In genomic region chr14:61581955-61582615, GRCh38 we compare ENCODE assay signal across 22 cellular contexts.
A peak's percentile ranks its signal among the peaks of the same experiment; 100 is the strongest.
DNase-seq lines count a peak whose midpoint lies in the region; ATAC-seq and TF ChIP-seq lines count a peak whose summit lies in the region.
"Had no signal": no experiment of that assay in that cellular context is flagged by ENCODE, and none has a peak within 500 bp of the region (broad histone marks: within the 10 kb centered on the region; RNA-seq: fewer than 3 reads in every experiment).

No MANE protein-coding gene starts in this region.

- H3K4me1 ChIP-seq in Caco-2 (peaks cover 26% of the 10 kb centered on the region), heart right ventricle (peaks cover 6 to 61% (median 37%) of the 10 kb centered on the region in 9 donors), trophoblast cell (ENCODE audit: control insufficient read depth in 1 of 2, insufficient read depth in 2 of 2, low read length in 2 of 2) (peaks cover 8 to 18% of the 10 kb centered on the region in 2 experiments), SK-N-SH (ENCODE audit: control insufficient read depth in 1 of 2, insufficient read depth in 2 of 2, low read depth in 1 of 2, low read length in 1 of 2) (peaks cover 39 to 48% of the 10 kb centered on the region in 2 experiments)
- H3K4me1 ChIP-seq: prostate gland had no signal

- ATAC-seq in heart right ventricle: peak; percentile 24 to 65 (median 47)
- ATAC-seq in HG03342 (IDR thresholded peaks at IDR 0.05; ENCODE audit: unreplicated experiment): no peak
- no peak for ATAC-seq in HG03457 (IDR thresholded peaks at IDR 0.05; ENCODE audit: unreplicated experiment)
- ATAC-seq: natural killer cell had no signal

- H3K27me3 ChIP-seq in Caco-2 (replicated peaks; ENCODE audit: control insufficient read depth, insufficient read depth, low read length) (no peaks in the 10 kb centered on the region), heart right ventricle (no peaks in the 10 kb centered on the region), trophoblast cell (ENCODE audit: insufficient read depth, low read length) (no peaks in the 10 kb centered on the region), SK-N-SH (ENCODE audit: insufficient read depth) (no peaks in the 10 kb centered on the region)

- no peak overlapping the region for H2BK5ac ChIP-seq in trophoblast cell (ENCODE audit: low read depth, low read length, poor library complexity)

- no peak overlapping the region for H4K12ac ChIP-seq in trophoblast cell (ENCODE audit: low read depth, low read length)

- peak overlapping the region; percentile 36 for H3K4me3 Mint-ChIP-seq in Caco-2 (ENCODE audit: unreplicated experiment)
- H3K4me3 Mint-ChIP-seq: CD8-positive, alpha-beta memory T cell; memory B cell; natural killer cell had no signal

- TF ChIP-seq EP300 in SK-N-SH (IDR thresholded peaks at IDR 0.05; ENCODE audit: borderline replicate concordance in 1 of 2, low read depth in 1 of 2, low read length in 1 of 2): no peak

- no peak overlapping the region for H4K8ac ChIP-seq in trophoblast cell (ENCODE audit: low read depth, low read length)

- peak overlapping the region; percentile 98 for H2BK12ac ChIP-seq in trophoblast cell (ENCODE audit: low read length)

- peaks cover 25% of the 10 kb centered on the region for H3K4me1 Mint-ChIP-seq in Caco-2 (ENCODE audit: low read depth, unreplicated experiment)

- DNase-seq in Caco-2 (no peak), heart right ventricle (peak in 1 of 2 donors; percentile 46), trophoblast cell (no peak), SK-N-SH (no peak), erythroblast (lab: John Stamatoyannopoulos, UW) (no peak)
- DNase-seq: activated CD4-positive, alpha-beta T cell treated with anti-CD3 and anti-CD28 coated beads for 48 hours; amniotic stem cell; CD8-positive, alpha-beta memory T cell; cerebellar nuclear complex; effector CD4-positive, alpha-beta T cell; EL; hippocampal formation; natural killer cell; NCI-H187 treated with DMSO at 0.1 percent for 48 hours; NCI-H510A had no signal

- H3K27ac ChIP-seq in adipose tissue (ENCODE audit: low read depth, low read length): peak overlapping the region; percentile 72
- H3K27ac ChIP-seq in heart right ventricle: peak overlapping the region in 9 of 10 donors; percentile 7 to 75 (median 26)
- no peak overlapping the region for H3K27ac ChIP-seq in trophoblast cell (ENCODE audit: low read depth, low read length)
- H3K27ac ChIP-seq in SK-N-SH (ENCODE audit: low read depth in 2 of 2, low read length in 1 of 2): 0 out of 4 replicates have a peak overlapping the region, but pooled peaks of 1 of the 2 experiments have one; percentile 33
- H3K27ac ChIP-seq: KMS-11, prostate gland had no signal

- no peak for TF ChIP-seq RAD21 in SK-N-SH (IDR thresholded peaks at IDR 0.05; ENCODE audit: low read length)

- POLR2A ChIA-PET in Caco-2 (lab: Charles Lee) (interaction anchor here (0.6 to 1.8 kb wide), 3 partner anchors 22 to 1333 kb away, joined by 7 to 11 read pairs (median 8); partner anchors contain the start of genes HIF1A and PPM1A), SK-N-SH (lab: Yijun Ruan, JAX) (interaction anchor here (1.4 kb wide), 1 partner anchor 113 kb away, joined by 4 read pairs; the partner anchor contains the start of gene HIF1A)

- peaks cover 27% of the 10 kb centered on the region for H3K79me1 ChIP-seq in trophoblast cell (ENCODE audit: low read length)

- no peaks in the 10 kb centered on the region for H4K20me1 ChIP-seq in SK-N-SH (ENCODE audit: insufficient read depth)

- peak overlapping the region; percentile 94 for H2BK120ac ChIP-seq in trophoblast cell (ENCODE audit: insufficient read depth, low read length, poor library complexity)

- no TSS peak for BruUV-seq in Caco-2 (replicated peaks; lab: Mats Ljungman, UMichigan)

- TF ChIP-seq POLR2A in erythroblast (IDR thresholded peaks at IDR 0.05; ENCODE audit: low read length): no peak

- H3K14ac ChIP-seq in trophoblast cell (ENCODE audit: low read length): peak overlapping the region; percentile 73

- H3K9me3 ChIP-seq in Caco-2 (no peaks in the 10 kb centered on the region), heart right ventricle (no peaks in the 10 kb centered on the region), trophoblast cell (ENCODE audit: insufficient read depth, low read depth, low read length) (no peaks in the 10 kb centered on the region), SK-N-SH (no peaks in the 10 kb centered on the region)
- H3K9me3 ChIP-seq: prostate gland had no signal

- CTCF ChIA-PET in Caco-2 (lab: Charles Lee) (interaction anchor here (1.4 to 2.5 kb wide), 3 partner anchors 19 to 45 kb away, joined by 3 to 14 read pairs (median 10); no protein-coding TSS in a partner anchor), SK-N-SH (lab: Yijun Ruan, JAX) (interaction anchor here (1.0 to 1.7 kb wide), 2 partner anchors 107 to 111 kb away, joined by 3 to 7 read pairs; no protein-coding TSS in a partner anchor)

- no peak overlapping the region for H3K18ac ChIP-seq in trophoblast cell (ENCODE audit: low read length)

- H3K4me2 ChIP-seq in trophoblast cell (ENCODE audit: low read length): no peak overlapping the region
- H3K4me2 ChIP-seq in SK-N-SH: no peak overlapping the region
- H3K4me2 ChIP-seq: KMS-11 had no signal

- no peak overlapping the region for H2AK5ac ChIP-seq in trophoblast cell (ENCODE audit: low read length)

- no peaks in the 10 kb centered on the region for H3K9me3 Mint-ChIP-seq in Caco-2 (ENCODE audit: unreplicated experiment)
- H3K9me3 Mint-ChIP-seq: activated T-helper 2 cell treated with anti-CD3 and anti-CD28 coated beads, Interferon-gamma antibody, Interleukin-2, Interleukin-4, amounts not matched to agents 10 μg/mL and 5 μg/mL and 100 μg/mL, durations not matched to agents 14 hours and 24 hours and 36 hours; CD8-positive, alpha-beta memory T cell; memory B cell; natural killer cell had no signal

- H3K79me2 ChIP-seq in trophoblast cell (ENCODE audit: control insufficient read depth, insufficient read depth, low read length, poor library complexity) (peaks cover 2% of the 10 kb centered on the region), SK-N-SH (ENCODE audit: insufficient read depth) (no peaks in the 10 kb centered on the region)

- TF ChIP-seq CTCF in Caco-2 (IDR thresholded peaks at IDR 0.05; ENCODE audit: insufficient read depth in 1 of 2, low read depth in 1 of 2, low read length in 1 of 2, severe bottlenecking in 1 of 2, unreplicated experiment in 1 of 2): no peak
- no peak for TF ChIP-seq CTCF in heart right ventricle (IDR thresholded peaks at IDR 0.05)
- TF ChIP-seq CTCF in SK-N-SH (IDR thresholded peaks at IDR 0.05): no peak

- H3K36me3 ChIP-seq in Caco-2 (ENCODE audit: control insufficient read depth, insufficient read depth, low read length) (no peaks in the 10 kb centered on the region), heart right ventricle (no peaks in the 10 kb centered on the region), trophoblast cell (ENCODE audit: control insufficient read depth in 1 of 2, insufficient read depth in 2 of 2, low read length in 2 of 2) (no peaks in the 10 kb centered on the region), SK-N-SH (replicated peaks in 1 of 2; ENCODE audit: control insufficient read depth in 1 of 2, insufficient read depth in 2 of 2, low read length in 1 of 2) (no peaks in the 10 kb centered on the region)
- H3K36me3 ChIP-seq: prostate gland had no signal

- H3F3A ChIP-seq in SK-N-SH (replicated peaks; ENCODE audit: insufficient read depth): peaks cover 45% of the 10 kb centered on the region

- no peaks in the 10 kb centered on the region for H3K27me3 Mint-ChIP-seq in Caco-2 (ENCODE audit: insufficient read depth, unreplicated experiment)
- H3K27me3 Mint-ChIP-seq: CD8-positive, alpha-beta memory T cell; memory B cell had no signal

- H3K9ac ChIP-seq in trophoblast cell (ENCODE audit: low read length) (no peak overlapping the region), SK-N-SH (no peak overlapping the region)
- H3K9ac ChIP-seq: KMS-11 had no signal

- no peak overlapping the region for H2AFZ ChIP-seq in trophoblast cell (ENCODE audit: insufficient read depth, low read length, poor library complexity)
- no peak overlapping the region for H2AFZ ChIP-seq in SK-N-SH (ENCODE audit: low read depth)

- no peak overlapping the region for H4K91ac ChIP-seq in trophoblast cell (ENCODE audit: low read depth, low read length)

- H3K36me3 Mint-ChIP-seq in Caco-2 (ENCODE audit: insufficient read depth, unreplicated experiment): no peaks in the 10 kb centered on the region
- H3K36me3 Mint-ChIP-seq: memory B cell, natural killer cell had no signal

- H3K4ac ChIP-seq in trophoblast cell (ENCODE audit: low read depth, low read length): peak overlapping the region; percentile 64

- WGBS in adipose tissue, 3 donors: 88 to 92% (median 88%) methylated on average over 3 of the region's 3 CpGs
- 80 to 89% methylated on average over 3 of the region's 3 CpGs for WGBS in heart right ventricle, 2 donors
- 100% methylated on average over 1 of the region's 3 CpGs for WGBS in trophoblast cell (ENCODE audit: extremely low coverage, insufficient coverage, insufficient read length)
- WGBS in SK-N-SH (ENCODE audit: low lambda C conversion rate): 88% methylated on average over 3 of the region's 3 CpGs

- no peaks in the 10 kb centered on the region for H3K9me2 ChIP-seq in SK-N-SH

- intact Hi-C loops in Caco-2 (cut with micrococcal nuclease; ENCODE audit: unreplicated experiment): loop anchor here (1.0 to 2.0 kb wide), 3 partner anchors 18 to 45 kb away; no protein-coding TSS in a partner anchor
- intact Hi-C loops in heart right ventricle (cut with DNase I): loop anchor here in 2 of 10 donors (5.0 to 10.0 kb wide), 3 partner anchors 65 to 115 kb away; partner anchors contain the start of gene HIF1A (in 2 of the 2)

- peak overlapping the region; percentile 48 for H3K27ac Mint-ChIP-seq in Caco-2 (ENCODE audit: unreplicated experiment)
- H3K27ac Mint-ChIP-seq: activated T-helper 2 cell treated with anti-CD3 and anti-CD28 coated beads, Interferon-gamma antibody, Interleukin-2, Interleukin-4, amounts not matched to agents 10 μg/mL and 5 μg/mL and 100 μg/mL, durations not matched to agents 14 hours and 24 hours and 36 hours; CD8-positive, alpha-beta memory T cell; memory B cell; natural killer cell had no signal

- H3K23ac ChIP-seq in trophoblast cell (ENCODE audit: low read length): no peak overlapping the region

- H3K4me3 ChIP-seq in Caco-2 (ENCODE audit: low read depth, low read length) (no peak overlapping the region), heart right ventricle (no peak overlapping the region), trophoblast cell (ENCODE audit: low read depth, low read length) (no peak overlapping the region), SK-N-SH (ENCODE audit: low read depth in 2 of 2, low read length in 1 of 2) (no peak overlapping the region)
- H3K4me3 ChIP-seq: prostate gland had no signal

TF ChIP-seq in SK-N-SH, 30 proteins besides CTCF, POLR2A, EP300 and RAD21 (continues in another document):
- no peak for TF ChIP-seq MAX (IDR thresholded peaks at IDR 0.05; ENCODE audit: low read depth)

Comparison
In these comparisons a context has a peak if more than half of its experiments do, and no peak if none do; other contexts are left out.
1. ATAC-seq: peak in heart right ventricle (8 of 8); none in HG03342 (single experiment) and HG03457 (single experiment).